9 cellular contexts compared by ENCODE assay signal in the genomic region with DNA sequence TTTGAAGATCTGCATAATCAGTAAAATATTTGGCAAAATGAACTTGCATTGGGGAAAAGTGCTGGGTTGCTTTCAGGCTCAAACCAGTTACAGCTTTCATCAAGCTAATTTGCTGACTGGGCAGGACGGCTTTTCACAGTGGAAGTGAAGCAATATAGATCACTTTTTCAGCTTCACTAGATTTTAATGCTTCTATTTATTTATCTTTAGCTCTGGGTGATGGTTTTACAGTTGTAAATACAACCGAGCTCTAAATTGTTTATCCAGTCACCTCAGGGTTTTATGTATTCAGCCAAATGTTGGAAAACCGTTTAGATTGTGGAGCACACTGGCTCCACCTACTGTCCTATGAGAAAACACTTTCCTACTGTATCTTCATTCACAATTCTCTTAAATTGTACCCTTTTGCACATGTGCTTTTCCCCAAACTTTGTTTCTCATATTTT. TPM values are rescaled to one million over a fixed set of nuclear protein-coding genes. Genes with fewer than 3 reads are reported as not detected.
DNase-seq lines count a peak whose midpoint lies in the region; ATAC-seq and TF ChIP-seq lines count a peak whose summit lies in the region.
"Had no signal": no experiment of that assay in that cellular context is flagged by ENCODE, and none has a peak within 500 bp of the region (broad histone marks: within the 10 kb centered on the region; RNA-seq: fewer than 3 reads in every experiment).

No MANE protein-coding gene starts in this region.

- no peaks in the 10 kb centered on the region for H3K4me1 ChIP-seq in neural progenitor cell

- H3K27ac Mint-ChIP-seq in activated CD4-positive, alpha-beta T cell treated with anti-CD3 and anti-CD28 coated beads, Interleukin-2, amount 10 ng/mL, durations not matched to agents 24 days and 14 days, result no peak overlapping the region
- H3K27ac Mint-ChIP-seq in neural progenitor cell, result no peak overlapping the region
- H3K27ac Mint-ChIP-seq: stimulated activated naive CD8-positive, alpha-beta T cell treated with anti-CD3 and anti-CD28 coated beads, Interleukin-15, Interleukin-2, amounts not matched to agents 100 ng/mL and 50 ng/mL, for 24 hours had no signal

- H3K4me2 ChIP-seq in neural progenitor cell, result no peak overlapping the region

- H3K27me3 Mint-ChIP-seq in activated CD4-positive, alpha-beta T cell treated with anti-CD3 and anti-CD28 coated beads, Interleukin-2, amount 10 ng/mL, durations not matched to agents 24 days and 14 days, result peaks cover 7% of the 10 kb centered on the region
- H3K27me3 Mint-ChIP-seq in neural progenitor cell (ENCODE audit: insufficient read depth, low read depth), result no peaks in the 10 kb centered on the region
- H3K27me3 Mint-ChIP-seq: stimulated activated naive CD8-positive, alpha-beta T cell treated with anti-CD3 and anti-CD28 coated beads, Interleukin-15, Interleukin-2, amounts not matched to agents 100 ng/mL and 50 ng/mL, for 24 hours had no signal

- no peak overlapping the region for H3K27ac ChIP-seq in neural progenitor cell

- H3K9me3 Mint-ChIP-seq in activated CD4-positive, alpha-beta T cell treated with anti-CD3 and anti-CD28 coated beads, Interleukin-2, amount 10 ng/mL, durations not matched to agents 24 days and 14 days, result no peaks in the 10 kb centered on the region
- no peaks in the 10 kb centered on the region for H3K9me3 Mint-ChIP-seq in neural progenitor cell
- H3K9me3 Mint-ChIP-seq: stimulated activated naive CD8-positive, alpha-beta T cell treated with anti-CD3 and anti-CD28 coated beads, Interleukin-15, Interleukin-2, amounts not matched to agents 100 ng/mL and 50 ng/mL, for 24 hours had no signal

- no peaks in the 10 kb centered on the region for H3F3A ChIP-seq in neural progenitor cell (ENCODE audit: low read depth)

- intact Hi-C loops in activated CD4-positive, alpha-beta T cell treated with anti-CD3 and anti-CD28 coated beads, Interleukin-2, amount 10 ng/mL, durations not matched to agents 24 days and 14 days (cut with micrococcal nuclease), result loop anchor here (1.0 to 5.0 kb wide), 3 partner anchors 109 to 185 kb away; no protein-coding TSS in a partner anchor

- H3K4me1 Mint-ChIP-seq in activated CD4-positive, alpha-beta T cell treated with anti-CD3 and anti-CD28 coated beads, Interleukin-2, amount 10 ng/mL, durations not matched to agents 24 days and 14 days, result peaks cover 6% of the 10 kb centered on the region
- no peaks in the 10 kb centered on the region for H3K4me1 Mint-ChIP-seq in neural progenitor cell

- peak; percentile 60 for DNase-seq in activated CD4-positive, alpha-beta T cell treated with anti-CD3 and anti-CD28 coated beads, Interleukin-2, amount 10 ng/mL, durations not matched to agents 24 days and 14 days
- DNase-seq in activated CD4-positive, alpha-beta T cell treated with anti-CD3 and anti-CD28 coated beads for 4 hours, result no peak
- DNase-seq in NCI-H1417 treated with DMSO at 0.1 percent for 48 hours (lab: John Stamatoyannopoulos, UW) (peak; percentile 11), SKM-1 (lab: John Stamatoyannopoulos, UW; ENCODE audit: unreplicated experiment) (peak; percentile 40), fibroblast of gingiva (ENCODE audit: low read depth) (peak; percentile 84), neural progenitor cell (ENCODE audit: low spot score) (peak; percentile 65)

- ATAC-seq in HG03135 (IDR thresholded peaks at IDR 0.05; ENCODE audit: unreplicated experiment) (no peak), GM21576 (IDR thresholded peaks at IDR 0.05; ENCODE audit: unreplicated experiment) (no peak)

- no peaks in the 10 kb centered on the region for H3K36me3 ChIP-seq in neural progenitor cell

- no peak overlapping the region for H3K4me3 Mint-ChIP-seq in activated CD4-positive, alpha-beta T cell treated with anti-CD3 and anti-CD28 coated beads, Interleukin-2, amount 10 ng/mL, durations not matched to agents 24 days and 14 days
- H3K4me3 Mint-ChIP-seq in neural progenitor cell, result no peak overlapping the region
- H3K4me3 Mint-ChIP-seq: stimulated activated naive CD8-positive, alpha-beta T cell treated with anti-CD3 and anti-CD28 coated beads, Interleukin-15, Interleukin-2, amounts not matched to agents 100 ng/mL and 50 ng/mL, for 24 hours had no signal

- H3K27me3 ChIP-seq in neural progenitor cell, result no peaks in the 10 kb centered on the region

- no peak overlapping the region for H2AFZ ChIP-seq in neural progenitor cell (replicated peaks)

- no peak overlapping the region for H3K9ac ChIP-seq in neural progenitor cell

- peaks cover under 1% of the 10 kb centered on the region for H3K36me3 Mint-ChIP-seq in activated CD4-positive, alpha-beta T cell treated with anti-CD3 and anti-CD28 coated beads, Interleukin-2, amount 10 ng/mL, durations not matched to agents 24 days and 14 days (ENCODE audit: low read depth)
- H3K36me3 Mint-ChIP-seq in neural progenitor cell, result no peaks in the 10 kb centered on the region

- peak; percentile 82 for TF ChIP-seq CTCF in neural progenitor cell (IDR thresholded peaks at IDR 0.05)

- H4K20me1 ChIP-seq in neural progenitor cell (ENCODE audit: low read depth), result peaks cover 5% of the 10 kb centered on the region

- no peaks in the 10 kb centered on the region for H3K9me3 ChIP-seq in neural progenitor cell (ENCODE audit: low read depth)

- no peak overlapping the region for H3K4me3 ChIP-seq in neural progenitor cell

- no peaks in the 10 kb centered on the region for H3K79me2 ChIP-seq in neural progenitor cell (ENCODE audit: low read depth)

RNA-seq across cellular contexts. Expression of a gene that starts 58.2 kb away (rescaled TPM):
- 12.5 and 13.8 TPM in 2 replicates for total RNA-seq in activated CD4-positive, alpha-beta T cell treated with anti-CD3 and anti-CD28 coated beads, Interleukin-2, amount 10 ng/mL, durations not matched to agents 24 days and 14 days
- 10.9 and 18.9 TPM in 2 replicates for total RNA-seq in neural progenitor cell (ENCODE audit: low replicate concordance)

Comparison
In these comparisons a context has a peak if more than half of its experiments do, and no peak if none do; other contexts are left out.
1. DNase-seq: peak in activated CD4-positive, alpha-beta T cell treated with anti-CD3 and anti-CD28 coated beads, Interleukin-2, amount 10 ng/mL, durations not matched to agents 24 days and 14 days (single experiment), NCI-H1417 treated with DMSO at 0.1 percent for 48 hours (single experiment), SKM-1 (single experiment), fibroblast of gingiva (single experiment) and neural progenitor cell (single experiment); none in activated CD4-positive, alpha-beta T cell treated with anti-CD3 and anti-CD28 coated beads for 4 hours (0 of 2).